ENCODE assay signal across 23 cellular contexts in genomic region chr4:139709660-139710059, GRCh38.
"Had no signal": no experiment of that assay in that cellular context is flagged by ENCODE, and none has a peak within 500 bp of the region (broad histone marks: within the 10 kb centered on the region; RNA-seq: fewer than 3 reads in every experiment).

No MANE protein-coding gene starts in this region.

- H3K9me3 Mint-ChIP-seq: activated B cell treated with CpG ODN at 0.5 μM for 24 hours; activated T-cell treated with anti-CD3 and anti-CD28 coated beads, Interleukin-2, amount 50 U/mL, for 4 hours; natural killer cell; stimulated activated effector memory CD8-positive, alpha-beta T cell treated with anti-CD3 and anti-CD28 coated beads, Interleukin-12 subunit alpha, Interleukin-12 subunit beta, amount 100 ng/mL, for 72 hours; stimulated activated naive CD8-positive, alpha-beta T cell treated with anti-CD3 and anti-CD28 coated beads, Interleukin-15, amount 100 ng/mL, for 72 hours had no signal

- ATAC-seq: activated CD4-positive, alpha-beta T cell treated with anti-CD3 and anti-CD28 coated beads for 36 hours; activated T-cell treated with anti-CD3 and anti-CD28 coated beads, Interleukin-2, amount 50 U/mL, for 4 hours; foreskin keratinocyte; left lung; natural killer cell; stimulated activated effector memory CD8-positive, alpha-beta T cell treated with anti-CD3 and anti-CD28 coated beads, Interleukin-12 subunit alpha, Interleukin-12 subunit beta, amount 100 ng/mL, for 72 hours; stimulated activated naive CD8-positive, alpha-beta T cell treated with anti-CD3 and anti-CD28 coated beads, Interleukin-15, amount 100 ng/mL, for 72 hours had no signal

- H3K4me1 Mint-ChIP-seq: activated B cell treated with CpG ODN at 0.5 μM for 24 hours; activated CD4-positive, alpha-beta T cell treated with anti-CD3 and anti-CD28 coated beads for 36 hours; immature natural killer cell; natural killer cell; stimulated activated effector memory CD8-positive, alpha-beta T cell treated with anti-CD3 and anti-CD28 coated beads, Interleukin-12 subunit alpha, Interleukin-12 subunit beta, amount 100 ng/mL, for 72 hours; stimulated activated naive CD8-positive, alpha-beta T cell treated with anti-CD3 and anti-CD28 coated beads, Interleukin-15, amount 100 ng/mL, for 72 hours had no signal

- H3K27me3 ChIP-seq: adrenal gland, ascending aorta, foreskin keratinocyte, left lung, tibial artery had no signal

- H3K4me3 ChIP-seq: adrenal gland, ascending aorta, left lung, lung, prostate gland, tibial artery had no signal

- H3K36me3 Mint-ChIP-seq: stimulated activated effector memory CD8-positive, alpha-beta T cell treated with anti-CD3 and anti-CD28 coated beads, Interleukin-12 subunit alpha, Interleukin-12 subunit beta, amount 100 ng/mL, for 72 hours had no signal

- H3K36me3 ChIP-seq: prostate gland had no signal

- H3K27ac Mint-ChIP-seq: activated B cell treated with CpG ODN at 0.5 μM for 24 hours; activated CD4-positive, alpha-beta T cell treated with anti-CD3 and anti-CD28 coated beads for 36 hours; activated naive CD8-positive, alpha-beta T cell; activated T-helper 2 cell treated with anti-CD3 and anti-CD28 coated beads, Interferon-gamma antibody, Interleukin-2, Interleukin-4, amounts not matched to agents 10 μg/mL and 5 μg/mL and 100 μg/mL, durations not matched to agents 14 hours and 24 hours and 36 hours; immature natural killer cell; natural killer cell; stimulated activated effector memory CD8-positive, alpha-beta T cell treated with anti-CD3 and anti-CD28 coated beads, Interleukin-12 subunit alpha, Interleukin-12 subunit beta, amount 100 ng/mL, for 72 hours; stimulated activated naive CD8-positive, alpha-beta T cell treated with anti-CD3 and anti-CD28 coated beads, Interleukin-15, amount 100 ng/mL, for 72 hours had no signal

- H3K4me1 ChIP-seq: foreskin keratinocyte, left lung, prostate gland had no signal

- H3K27me3 Mint-ChIP-seq: activated B cell treated with CpG ODN at 0.5 μM for 24 hours; activated CD4-positive, alpha-beta T cell treated with anti-CD3 and anti-CD28 coated beads for 36 hours; activated naive CD8-positive, alpha-beta T cell; stimulated activated naive CD8-positive, alpha-beta T cell treated with anti-CD3 and anti-CD28 coated beads, Interleukin-15, amount 100 ng/mL, for 72 hours had no signal

- H3K4me3 Mint-ChIP-seq: activated B cell treated with CpG ODN at 0.5 μM for 24 hours; activated CD4-positive, alpha-beta T cell treated with anti-CD3 and anti-CD28 coated beads for 36 hours; activated naive CD8-positive, alpha-beta T cell; activated T-cell treated with anti-CD3 and anti-CD28 coated beads, Interleukin-2, amount 50 U/mL, for 4 hours; immature natural killer cell; natural killer cell; stimulated activated effector memory CD8-positive, alpha-beta T cell treated with anti-CD3 and anti-CD28 coated beads, Interleukin-12 subunit alpha, Interleukin-12 subunit beta, amount 100 ng/mL, for 72 hours; stimulated activated naive CD8-positive, alpha-beta T cell treated with anti-CD3 and anti-CD28 coated beads, Interleukin-15, amount 100 ng/mL, for 72 hours had no signal

- H3K27ac ChIP-seq: adrenal gland, ascending aorta, foreskin keratinocyte, left lung, prostate gland, tibial artery had no signal

- H3K9me3 ChIP-seq: adrenal gland, ascending aorta, left lung, prostate gland, tibial artery had no signal

- DNase-seq: activated B cell treated with CpG ODN at 0.5 μM for 24 hours; activated CD4-positive, alpha-beta T cell treated with anti-CD3 and anti-CD28 coated beads for 36 hours; activated CD4-positive, alpha-beta T cell treated with anti-CD3 and anti-CD28 coated beads, Interleukin-2, amount 50 U/mL, for 4 hours; activated CD8-positive, alpha-beta memory T cell treated with anti-CD3 and anti-CD28 coated beads, Interleukin-2, amount 50 U/mL, for 48 hours; activated naive CD4-positive, alpha-beta T cell; activated T-cell treated with anti-CD3 and anti-CD28 coated beads, Interleukin-2, amount 50 U/mL, for 4 hours; adrenal gland; central memory CD4-positive, alpha-beta T cell; dermis blood vessel endothelial cell; effector CD8-positive, alpha-beta T cell; foreskin keratinocyte; immature natural killer cell; left lung; natural killer cell; stimulated activated CD4-positive, alpha-beta T cell treated with anti-CD3 and anti-CD28 coated beads, Interleukin-2, amount 100 ng/mL, for 24 hours; stimulated activated naive CD8-positive, alpha-beta T cell treated with anti-CD3 and anti-CD28 coated beads, Interleukin-15, amount 100 ng/mL, for 72 hours; tibial artery had no signal
